27 cellular contexts compared by ENCODE assay signal in the genomic region with DNA sequence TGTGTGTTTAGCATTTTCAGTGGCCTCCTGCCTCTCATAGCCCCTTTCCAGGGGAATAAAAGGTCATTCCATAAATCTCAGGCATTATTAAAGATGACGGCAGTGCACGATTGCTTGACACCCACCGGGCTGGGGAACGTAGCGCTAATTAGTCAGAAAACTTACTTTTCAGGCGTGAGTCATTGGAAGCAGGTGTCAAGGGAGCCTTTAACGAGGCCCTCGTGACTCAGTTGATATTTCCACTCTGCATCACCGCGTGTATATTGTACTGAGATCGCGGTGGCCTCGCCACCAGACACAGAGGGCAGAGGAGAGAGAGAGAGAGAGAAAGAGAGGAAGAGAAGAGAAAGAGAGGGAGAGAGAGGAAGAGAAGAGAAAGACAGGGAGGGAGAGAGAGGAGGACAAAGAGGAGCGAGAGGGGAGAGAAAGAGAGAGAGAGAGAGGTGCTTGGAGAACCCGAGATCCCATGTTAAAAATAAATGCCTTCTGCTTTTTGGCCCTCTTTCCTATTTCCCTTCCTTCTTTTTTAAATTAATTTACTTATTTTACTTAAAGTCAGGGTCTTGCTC.
"Had no signal": no experiment of that assay in that cellular context is flagged by ENCODE, and none has a peak within 500 bp of the region (broad histone marks: within the 10 kb centered on the region; RNA-seq: fewer than 3 reads in every experiment).

No MANE protein-coding gene starts in this region.

- DNase-seq: activated CD4-positive, alpha-beta T cell treated with anti-CD3 and anti-CD28 coated beads, Interleukin-2, amount 50 U/mL, for 4 hours; activated CD4-positive, CD25-positive, alpha-beta regulatory T cell; activated CD8-positive, alpha-beta memory T cell treated with anti-CD3 and anti-CD28 coated beads for 24 hours; activated gamma-delta T cell; activated naive CD4-positive, alpha-beta T cell treated with anti-CD3 and anti-CD28 coated beads for 36 hours; activated T-cell treated with anti-CD3 and anti-CD28 coated beads, Interleukin-2, amount 50 U/mL, for 4 hours; adrenal gland; anterior cingulate cortex; central memory CD4-positive, alpha-beta T cell; NCI-H1092; NCI-H1417; NCI-H2029; NCI-H2107; NCI-H2171 treated with DMSO at 0.1 percent for 48 hours; NCI-H226; NCI-H526 treated with DMSO at 0.1 percent for 48 hours; NCI-H82; Peyer's patch; SHP77 treated with DMSO at 0.1 percent for 48 hours; T-helper 2 cell; T1000 had no signal

- FAIRE-seq: bronchial epithelial cell, TTC549 had no signal

- H3K27ac ChIP-seq: adrenal gland, KMS-11, Peyer's patch, VCaP had no signal

- H3K27ac Mint-ChIP-seq: activated naive CD4-positive, alpha-beta T cell treated with anti-CD3 and anti-CD28 coated beads for 36 hours; activated naive CD8-positive, alpha-beta T cell; IgD-negative memory B cell had no signal

- H3K9me3 Mint-ChIP-seq: activated naive CD4-positive, alpha-beta T cell treated with anti-CD3 and anti-CD28 coated beads for 36 hours; activated T-cell treated with anti-CD3 and anti-CD28 coated beads, Interleukin-2, amount 50 U/mL, for 4 hours; IgD-negative memory B cell had no signal

- H3K4me2 ChIP-seq: KMS-11 had no signal

- H3K4me3 Mint-ChIP-seq: activated naive CD4-positive, alpha-beta T cell treated with anti-CD3 and anti-CD28 coated beads for 36 hours; activated naive CD8-positive, alpha-beta T cell; activated T-cell treated with anti-CD3 and anti-CD28 coated beads, Interleukin-2, amount 50 U/mL, for 4 hours; IgD-negative memory B cell had no signal

- H3K27me3 ChIP-seq: Peyer's patch had no signal

- H3K36me3 ChIP-seq: adrenal gland, Peyer's patch had no signal

- H3K9ac ChIP-seq: KMS-11 had no signal

- H3K9me3 ChIP-seq: adrenal gland, Peyer's patch had no signal

- H3K4me3 ChIP-seq: adrenal gland, Peyer's patch had no signal

- H3K36me3 Mint-ChIP-seq: activated naive CD8-positive, alpha-beta T cell; IgD-negative memory B cell had no signal

- H3K4me1 ChIP-seq: adrenal gland, Peyer's patch had no signal
